ENCODE assay signal across 1 cellular context in genomic region chr22:45772726-45773125, GRCh38.
TF ChIP-seq lines count a peak whose summit lies in the region.

No MANE protein-coding gene starts in this region.

TF ChIP-seq in GM12878, 131 proteins besides CTCF, POLR2A, EP300 and RAD21 (continued from another document):
- TF ChIP-seq PAX5 (IDR thresholded peaks at IDR 0.05; ENCODE audit: borderline replicate concordance, low read depth, low read length) (no peak), FOXK2 (IDR thresholded peaks at IDR 0.05) (no peak), ZBED1 (IDR thresholded peaks at IDR 0.05; ENCODE audit: borderline replicate concordance) (0 out of 2 replicates have a peak, but pooled peaks have one; percentile 69), ZNF622 (IDR thresholded peaks at IDR 0.05) (no peak), SPI1 (IDR thresholded peaks at IDR 0.05; ENCODE audit: borderline replicate concordance, insufficient read depth, low read depth, low read length) (no peak), POLR2AphosphoS5 (IDR thresholded peaks at IDR 0.05; ENCODE audit: low read length) (no peak), TAF1 (IDR thresholded peaks at IDR 0.05; ENCODE audit: borderline replicate concordance, low read depth, low read length) (no peak), RFX5 (IDR thresholded peaks at IDR 0.05; ENCODE audit: low read depth, low read length) (no peak), GABPA (IDR thresholded peaks at IDR 0.05; ENCODE audit: low read depth) (no peak), JUND (IDR thresholded peaks at IDR 0.05; ENCODE audit: low read depth, low read length) (peak; percentile 52; the same call in 1 of the 2 replicates)
TF ChIP-seq in GM12878: peak in this region for 34.
